In genomic region chr3:69290430-69290829, GRCh38 we compare ENCODE assay signal across 15 cellular contexts.
"Had no signal": no experiment of that assay in that cellular context is flagged by ENCODE, and none has a peak within 500 bp of the region (broad histone marks: within the 10 kb centered on the region; RNA-seq: fewer than 3 reads in every experiment).

No MANE protein-coding gene starts in this region.

- H3K4me3 ChIP-seq: sigmoid colon, SJSA1, thoracic aorta had no signal

- H3K9me3 ChIP-seq: sigmoid colon, SJSA1, thoracic aorta had no signal

- H3K4me3 Mint-ChIP-seq: activated CD4-positive, alpha-beta memory T cell treated with anti-CD3 and anti-CD28 coated beads for 36 hours; activated naive CD8-positive, alpha-beta T cell treated with anti-CD3 and anti-CD28 coated beads, Interleukin-2, amount 10 ng/mL, durations not matched to agents 7 days and 5 days; natural killer cell; stimulated activated memory B cell treated with anti-CD40 and anti-IgM and Interleukin-4, amounts not matched to agents 10 μg/mL and 1 μg/mL and 100 μg/mL, for 72 hours had no signal

- H3K27me3 Mint-ChIP-seq: activated CD4-positive, alpha-beta memory T cell treated with anti-CD3 and anti-CD28 coated beads for 36 hours; activated naive CD8-positive, alpha-beta T cell treated with anti-CD3 and anti-CD28 coated beads, Interleukin-2, amount 10 ng/mL, durations not matched to agents 7 days and 5 days; stimulated activated memory B cell treated with anti-CD40 and anti-IgM and Interleukin-4, amounts not matched to agents 10 μg/mL and 1 μg/mL and 100 μg/mL, for 72 hours had no signal

- H3K9ac ChIP-seq: parathyroid adenoma had no signal

- ATAC-seq: natural killer cell; stimulated activated memory B cell treated with anti-CD40 and anti-IgM and Interleukin-4, amounts not matched to agents 10 μg/mL and 1 μg/mL and 100 μg/mL, for 72 hours had no signal

- H3K79me2 ChIP-seq: parathyroid adenoma had no signal

- H3K36me3 ChIP-seq: sigmoid colon, SJSA1 had no signal

- H3K4me1 Mint-ChIP-seq: activated naive CD8-positive, alpha-beta T cell treated with anti-CD3 and anti-CD28 coated beads, Interleukin-2, amount 10 ng/mL, durations not matched to agents 7 days and 5 days; stimulated activated memory B cell treated with anti-CD40 and anti-IgM and Interleukin-4, amounts not matched to agents 10 μg/mL and 1 μg/mL and 100 μg/mL, for 72 hours had no signal

- H3K27me3 ChIP-seq: sigmoid colon, SJSA1 had no signal

- DNase-seq: activated naive CD4-positive, alpha-beta T cell; activated naive CD8-positive, alpha-beta T cell treated with anti-CD3 and anti-CD28 coated beads, Interleukin-2, amount 10 ng/mL, durations not matched to agents 7 days and 5 days; activated T-cell treated with anti-CD3 and anti-CD28 coated beads for 4 hours; erythroblast; mesenchymal stem cell; natural killer cell; sigmoid colon; stimulated activated CD4-positive, alpha-beta T cell treated with anti-CD3 and anti-CD28 coated beads, Interleukin-4, amount 100 ng/mL, for 4 hours; SW 1271; T-helper 2 cell had no signal

- H3K27ac ChIP-seq: parathyroid adenoma, sigmoid colon, SJSA1, thoracic aorta had no signal

- H3K9me3 Mint-ChIP-seq: activated CD4-positive, alpha-beta memory T cell treated with anti-CD3 and anti-CD28 coated beads for 36 hours; activated naive CD8-positive, alpha-beta T cell treated with anti-CD3 and anti-CD28 coated beads, Interleukin-2, amount 10 ng/mL, durations not matched to agents 7 days and 5 days; natural killer cell; stimulated activated memory B cell treated with anti-CD40 and anti-IgM and Interleukin-4, amounts not matched to agents 10 μg/mL and 1 μg/mL and 100 μg/mL, for 72 hours had no signal

- H3K36me3 Mint-ChIP-seq: activated CD4-positive, alpha-beta memory T cell treated with anti-CD3 and anti-CD28 coated beads for 36 hours; activated naive CD8-positive, alpha-beta T cell treated with anti-CD3 and anti-CD28 coated beads, Interleukin-2, amount 10 ng/mL, durations not matched to agents 7 days and 5 days; natural killer cell; stimulated activated memory B cell treated with anti-CD40 and anti-IgM and Interleukin-4, amounts not matched to agents 10 μg/mL and 1 μg/mL and 100 μg/mL, for 72 hours had no signal

- H2AFZ ChIP-seq: parathyroid adenoma had no signal

- H3K27ac Mint-ChIP-seq: activated CD4-positive, alpha-beta memory T cell treated with anti-CD3 and anti-CD28 coated beads for 36 hours; activated naive CD8-positive, alpha-beta T cell treated with anti-CD3 and anti-CD28 coated beads, Interleukin-2, amount 10 ng/mL, durations not matched to agents 7 days and 5 days; natural killer cell; stimulated activated memory B cell treated with anti-CD40 and anti-IgM and Interleukin-4, amounts not matched to agents 10 μg/mL and 1 μg/mL and 100 μg/mL, for 72 hours had no signal
